ENCODE assay signal across 14 cellular contexts in the genomic region with DNA sequence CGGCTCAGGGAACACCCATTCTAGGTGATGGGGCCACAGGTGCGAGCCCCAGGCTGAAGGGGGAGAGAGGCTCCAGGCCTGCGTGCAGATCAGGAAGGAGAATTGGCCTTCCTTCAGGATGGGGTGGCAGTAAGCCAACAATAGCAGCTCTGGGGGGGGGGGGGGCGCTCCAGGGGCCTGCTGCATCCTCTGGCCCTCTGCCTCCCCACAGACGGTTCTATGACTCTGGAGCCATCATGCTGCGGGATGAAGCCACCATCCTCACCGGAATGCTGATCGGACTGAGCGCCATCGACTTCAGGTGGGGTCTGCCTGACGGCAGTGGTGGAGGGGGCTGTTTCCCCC. TPM values are rescaled to one million over a fixed set of nuclear protein-coding genes. Genes with fewer than 3 reads are reported as not detected.
DNase-seq lines count a peak whose midpoint lies in the region; ATAC-seq and TF ChIP-seq lines count a peak whose summit lies in the region.
"Had no signal": no experiment of that assay in that cellular context is flagged by ENCODE, and none has a peak within 500 bp of the region (broad histone marks: within the 10 kb centered on the region; RNA-seq: fewer than 3 reads in every experiment).

No MANE protein-coding gene starts in this region.

- no peak for ATAC-seq in natural killer cell
- no peak for ATAC-seq in natural killer cell treated with Interleukin-12 subunit alpha and Interleukin-12 subunit beta and Interleukin-15 and Interleukin-18, amount 100 ng/mL, for 72 hours
- no peak for ATAC-seq in T-cell (replicated peaks in 1 of 4)
- no peak for ATAC-seq in HG02938 (IDR thresholded peaks at IDR 0.05; ENCODE audit: unreplicated experiment)
- ATAC-seq: left lobe of liver had no signal

- intact Hi-C loops in natural killer cell (cut with micrococcal nuclease), result no loop called here

- no peak for TF ChIP-seq CTCF in natural killer cell (IDR thresholded peaks at IDR 0.05)

- no peak for DNase-seq in natural killer cell
- DNase-seq in natural killer cell treated with Interleukin-12 subunit alpha and Interleukin-12 subunit beta and Interleukin-15 and Interleukin-18, amount 100 ng/mL, for 72 hours (ENCODE audit: low spot score), result no peak
- DNase-seq in T-cell, result no peak
- DNase-seq in activated CD8-positive, alpha-beta memory T cell treated with anti-CD3 and anti-CD28 coated beads, Interleukin-2, amount 50 U/mL, for 4 hours, result no peak
- no peak for DNase-seq in kidney glomerular epithelial cell (lab: John Stamatoyannopoulos, UW)
- DNase-seq in NCI-H2227 (lab: John Stamatoyannopoulos, UW; ENCODE audit: unreplicated experiment), result no peak
- DNase-seq: activated CD8-positive, alpha-beta memory T cell treated with anti-CD3 and anti-CD28 coated beads, Interleukin-2, amount 50 U/mL, for 48 hours; SW 1271 had no signal

- CTCF ChIA-PET in T-cell (lab: Charles Lee), result no interaction called here

- no peaks in the 10 kb centered on the region for H3K9me3 Mint-ChIP-seq in natural killer cell
- H3K9me3 Mint-ChIP-seq in natural killer cell treated with Interleukin-12 subunit alpha and Interleukin-12 subunit beta and Interleukin-15 and Interleukin-18, amount 100 ng/mL, for 72 hours, result no peaks in the 10 kb centered on the region
- H3K9me3 Mint-ChIP-seq in T-cell, result no peaks in the 10 kb centered on the region

- H3K4me3 Mint-ChIP-seq in natural killer cell (peak overlapping the region; percentile 37), T-cell (peak overlapping the region; percentile 58 to 65 (median 59))
- no peak overlapping the region for H3K4me3 Mint-ChIP-seq in natural killer cell treated with Interleukin-12 subunit alpha and Interleukin-12 subunit beta and Interleukin-15 and Interleukin-18, amount 100 ng/mL, for 72 hours

- H3K27me3 Mint-ChIP-seq in natural killer cell (ENCODE audit: low read depth in 2 of 2) (peaks cover 29 to 41% of the 10 kb centered on the region in 2 donors), T-cell (peaks cover 22 to 52% of the 10 kb centered on the region in 2 donors)
- H3K27me3 Mint-ChIP-seq in natural killer cell treated with Interleukin-12 subunit alpha and Interleukin-12 subunit beta and Interleukin-15 and Interleukin-18, amount 100 ng/mL, for 72 hours, result peaks cover 30 to 31% of the 10 kb centered on the region in 2 donors

- H3K36me3 Mint-ChIP-seq in natural killer cell (no peaks in the 10 kb centered on the region), T-cell (peaks cover 3% of the 10 kb centered on the region)
- H3K36me3 Mint-ChIP-seq in natural killer cell treated with Interleukin-12 subunit alpha and Interleukin-12 subunit beta and Interleukin-15 and Interleukin-18, amount 100 ng/mL, for 72 hours, result peaks cover 3% of the 10 kb centered on the region

- H3K27ac Mint-ChIP-seq in natural killer cell (no peak overlapping the region), T-cell (no peak overlapping the region)
- no peak overlapping the region for H3K27ac Mint-ChIP-seq in natural killer cell treated with Interleukin-12 subunit alpha and Interleukin-12 subunit beta and Interleukin-15 and Interleukin-18, amount 100 ng/mL, for 72 hours

- POLR2A ChIA-PET in T-cell (lab: Charles Lee), result no interaction called here

- peak overlapping the region; percentile 73 for H3K4me3 ChIP-seq in iPS-11a (ENCODE audit: low read depth, low read length)

- H3K4me1 Mint-ChIP-seq in natural killer cell, result peaks cover 8 to 18% of the 10 kb centered on the region in 2 donors
- peaks cover 21% of the 10 kb centered on the region in 2 donors for H3K4me1 Mint-ChIP-seq in natural killer cell treated with Interleukin-12 subunit alpha and Interleukin-12 subunit beta and Interleukin-15 and Interleukin-18, amount 100 ng/mL, for 72 hours (ENCODE audit: low read depth in 2 of 2)
- H3K4me1 Mint-ChIP-seq in T-cell, result peaks cover 13 to 24% (median 21%) of the 10 kb centered on the region in 3 donors

RNA-seq across cellular contexts. Expression of gene RUNDC3A, which starts 6.1 kb away (rescaled TPM):
- total RNA-seq in natural killer cell (under 1 TPM in 2 of 3 donors, not detected in 1; 0.31 to 0.48 TPM), T-cell (under 1 TPM in 3 of 5 donors, not detected in 2; 0.38 to 0.65 (median 0.41) TPM)
- under 1 TPM in 1 of 2 donors, not detected in 1; 0.48 TPM for total RNA-seq in natural killer cell treated with Interleukin-12 subunit alpha and Interleukin-12 subunit beta and Interleukin-15 and Interleukin-18, amount 100 ng/mL, for 72 hours
- total RNA-seq: GM12878, left lobe of liver, NCI-H460 had no signal

RNA-seq across cellular contexts. Expression of gene SLC25A39, which starts 10.1 kb away (rescaled TPM):
- total RNA-seq in natural killer cell (100 to 1,000 TPM in 1 of 3 donors, 10 to 100 TPM in 2; 82.4 to 105 (median 97.9) TPM), T-cell (100 to 1,000 TPM in 3 of 5 donors, 10 to 100 TPM in 2; 78.6 to 108 (median 104) TPM)
- 100 to 1,000 TPM; 121 to 192 TPM for total RNA-seq in natural killer cell treated with Interleukin-12 subunit alpha and Interleukin-12 subunit beta and Interleukin-15 and Interleukin-18, amount 100 ng/mL, for 72 hours

RNA-seq across cellular contexts. Expression of gene GRN, which starts 30.6 kb away (rescaled TPM):
- 10 to 100 TPM; 42.4 to 69.8 (median 55.6) TPM for total RNA-seq in natural killer cell
- total RNA-seq in natural killer cell treated with Interleukin-12 subunit alpha and Interleukin-12 subunit beta and Interleukin-15 and Interleukin-18, amount 100 ng/mL, for 72 hours, result 10 to 100 TPM; 49.5 to 57.3 TPM
- 10 to 100 TPM; 21.0 to 48.3 (median 40.1) TPM for total RNA-seq in T-cell

RNA-seq across cellular contexts. Expression of gene SLC4A1, which starts 46.6 kb away (rescaled TPM):
- not detected for total RNA-seq in natural killer cell
- not detected for total RNA-seq in natural killer cell treated with Interleukin-12 subunit alpha and Interleukin-12 subunit beta and Interleukin-15 and Interleukin-18, amount 100 ng/mL, for 72 hours
- total RNA-seq in T-cell, result not detected
- total RNA-seq: GM12878, M059J, NCI-H460 had no signal

RNA-seq across cellular contexts. Expression of gene FAM171A2, which starts 49.2 kb away (rescaled TPM):
- total RNA-seq in natural killer cell (under 1 TPM; 0.20 to 0.43 (median 0.24) TPM), T-cell (1 to 10 TPM in 2 of 5 donors, under 1 TPM in 3; 0.18 to 1.5 (median 0.89) TPM)
- under 1 TPM in 1 of 2 donors, not detected in 1; 0.25 TPM for total RNA-seq in natural killer cell treated with Interleukin-12 subunit alpha and Interleukin-12 subunit beta and Interleukin-15 and Interleukin-18, amount 100 ng/mL, for 72 hours
